In the genomic region with DNA sequence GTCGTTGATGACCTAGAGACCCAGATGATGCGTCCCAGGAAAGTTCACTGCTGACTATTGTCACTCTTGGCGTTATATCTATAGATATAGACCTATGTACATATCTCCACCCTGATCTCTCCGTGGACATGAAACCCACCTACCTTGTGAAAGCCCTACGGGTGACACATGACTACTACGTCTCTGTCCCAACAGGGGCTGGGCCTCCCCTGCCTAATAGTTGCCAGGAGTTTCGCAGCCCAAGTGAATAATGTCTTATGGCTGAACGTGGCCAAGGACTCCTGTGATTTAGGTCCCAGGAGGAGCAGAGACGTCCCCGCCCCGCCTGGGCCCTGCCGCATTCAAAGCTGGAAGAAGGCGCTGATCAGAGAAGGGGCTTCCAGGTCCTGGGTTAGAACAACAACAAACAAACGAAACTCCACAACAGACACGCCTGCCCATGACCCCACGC, we compare ENCODE assay signal across 11 cellular contexts. TPM values are rescaled to one million over a fixed set of nuclear protein-coding genes. Genes with fewer than 3 reads are reported as not detected.
DNase-seq lines count a peak whose midpoint lies in the region; ATAC-seq and TF ChIP-seq lines count a peak whose summit lies in the region.
"Had no signal": no experiment of that assay in that cellular context is flagged by ENCODE, and none has a peak within 500 bp of the region (broad histone marks: within the 10 kb centered on the region; RNA-seq: fewer than 3 reads in every experiment).

No MANE protein-coding gene starts in this region.

- H3K4me3 Mint-ChIP-seq in activated B cell treated with CpG ODN at 0.5 μM for 24 hours: peak overlapping the region; percentile 84

- H3K4me2 ChIP-seq in SK-N-SH: peak overlapping the region; percentile 83
- H3K4me2 ChIP-seq in hepatocyte: peak overlapping the region; percentile 96
- H3K4me2 ChIP-seq in smooth muscle cell: peak overlapping the region; percentile 93
- no peak overlapping the region for H3K4me2 ChIP-seq in PC-3 (ENCODE audit: low read length)

- H3K36me3 Mint-ChIP-seq in activated B cell treated with CpG ODN at 0.5 μM for 24 hours (ENCODE audit: low read depth): no peaks in the 10 kb centered on the region

- no peak overlapping the region for H3K9ac ChIP-seq in SK-N-SH
- no peak overlapping the region for H3K9ac ChIP-seq in smooth muscle cell (ENCODE audit: low read depth)
- H3K9ac ChIP-seq in PC-3 (ENCODE audit: low read length): no peak overlapping the region

- POLR2A ChIA-PET in SK-N-SH (lab: Yijun Ruan, JAX) (no interaction called here), activated B cell treated with CpG ODN at 0.5 μM for 24 hours (lab: Charles Lee) (no interaction called here), PC-3 (lab: Charles Lee; ENCODE audit: unreplicated experiment) (no interaction called here)

- no peak overlapping the region for H3K27ac Mint-ChIP-seq in activated B cell treated with CpG ODN at 0.5 μM for 24 hours

- peak; percentile 42 for DNase-seq in SK-N-SH
- DNase-seq in activated B cell treated with CpG ODN at 0.5 μM for 24 hours: no peak
- DNase-seq in hepatocyte (ENCODE audit: low spot score): no peak
- no peak for DNase-seq in smooth muscle cell (lab: John Stamatoyannopoulos, UW; ENCODE audit: unreplicated experiment)
- DNase-seq in PC-3: no peak
- DNase-seq: 8988T, NCI-H1436 treated with DMSO at 0.1 percent for 48 hours, occipital lobe had no signal

- H3K4me1 ChIP-seq in SK-N-SH (ENCODE audit: control insufficient read depth in 1 of 2, insufficient read depth in 2 of 2, low read depth in 1 of 2, low read length in 1 of 2) (peaks cover 0 to 17% of the 10 kb centered on the region in 2 experiments; a peak in 1 of 4 replicates), hepatocyte (ENCODE audit: insufficient read depth) (peaks cover 12% of the 10 kb centered on the region), smooth muscle cell (ENCODE audit: low read depth) (peaks cover 16% of the 10 kb centered on the region), PC-3 (ENCODE audit: insufficient read depth, low read length) (no peaks in the 10 kb centered on the region)

- CTCF ChIA-PET in SK-N-SH (lab: Yijun Ruan, JAX) (interaction anchor here (0.9 to 2.0 kb wide), 5 partner anchors 24 to 370 kb away, joined by 4 to 5 read pairs (median 4); no protein-coding TSS in a partner anchor), activated B cell treated with CpG ODN at 0.5 μM for 24 hours (lab: Charles Lee) (no interaction called here), PC-3 (lab: Charles Lee) (no interaction called here)

- H2AFZ ChIP-seq in SK-N-SH (ENCODE audit: low read depth): no peak overlapping the region
- peak overlapping the region; percentile 71 for H2AFZ ChIP-seq in hepatocyte
- H2AFZ ChIP-seq in smooth muscle cell (ENCODE audit: low read depth): peak overlapping the region; percentile 50
- no peak overlapping the region for H2AFZ ChIP-seq in PC-3 (ENCODE audit: low read length)

- H3K27me3 ChIP-seq in SK-N-SH (ENCODE audit: insufficient read depth) (peaks cover 69% of the 10 kb centered on the region), hepatocyte (peaks cover 96% of the 10 kb centered on the region), smooth muscle cell (ENCODE audit: low read depth) (peaks cover 98% of the 10 kb centered on the region), PC-3 (ENCODE audit: low read length) (no peaks in the 10 kb centered on the region; the same call in 1 of the 2 replicates)

- TF ChIP-seq EP300 in SK-N-SH (IDR thresholded peaks at IDR 0.05; ENCODE audit: borderline replicate concordance in 1 of 2, low read depth in 1 of 2, low read length in 1 of 2): no peak

- BruUV-seq in PC-3 (replicated peaks; lab: Mats Ljungman, UMichigan): no TSS peak

- H3K27ac ChIP-seq in SK-N-SH (ENCODE audit: low read depth in 2 of 2, low read length in 1 of 2): no peak overlapping the region
- no peak overlapping the region for H3K27ac ChIP-seq in hepatocyte
- H3K27ac ChIP-seq in smooth muscle cell (ENCODE audit: low read depth): no peak overlapping the region
- H3K27ac ChIP-seq in PC-3 (ENCODE audit: low read length): no peak overlapping the region

- TF ChIP-seq CTCF in SK-N-SH (IDR thresholded peaks at IDR 0.05) (no peak), activated B cell treated with CpG ODN at 0.5 μM for 24 hours (IDR thresholded peaks at IDR 0.05) (no peak), hepatocyte (IDR thresholded peaks at IDR 0.05; ENCODE audit: poor library complexity) (no peak), smooth muscle cell (IDR thresholded peaks at IDR 0.05; ENCODE audit: borderline replicate concordance, insufficient read depth, poor library complexity, severe bottlenecking) (no peak), PC-3 (conservative IDR thresholded peaks at IDR 0.05; ENCODE audit: low read depth, low read length) (no peak)

- no peaks in the 10 kb centered on the region for H3K9me3 ChIP-seq in SK-N-SH
- H3K9me3 ChIP-seq in hepatocyte (ENCODE audit: low read depth): no peaks in the 10 kb centered on the region
- H3K9me3 ChIP-seq in smooth muscle cell (replicated peaks; ENCODE audit: low read depth): no peaks in the 10 kb centered on the region
- H3K9me3 ChIP-seq in PC-3 (ENCODE audit: low read length): no peaks in the 10 kb centered on the region

- H3K4me3 ChIP-seq in SK-N-SH (ENCODE audit: low read depth in 2 of 2, low read length in 1 of 2): peak overlapping the region; percentile 47 to 75; a peak in 3 of 4 replicates
- peak overlapping the region; percentile 47 for H3K4me3 ChIP-seq in hepatocyte
- peak overlapping the region; percentile 63 for H3K4me3 ChIP-seq in smooth muscle cell
- no peak overlapping the region for H3K4me3 ChIP-seq in PC-3 (ENCODE audit: low read length)

- H4K20me1 ChIP-seq in SK-N-SH (ENCODE audit: insufficient read depth) (no peaks in the 10 kb centered on the region), hepatocyte (ENCODE audit: insufficient read depth, poor library complexity, severe bottlenecking) (no peaks in the 10 kb centered on the region), smooth muscle cell (ENCODE audit: low read depth) (no peaks in the 10 kb centered on the region), PC-3 (ENCODE audit: low read length) (no peaks in the 10 kb centered on the region)

- no peak for TF ChIP-seq RAD21 in SK-N-SH (IDR thresholded peaks at IDR 0.05; ENCODE audit: low read length)

- H3K9me3 Mint-ChIP-seq in activated B cell treated with CpG ODN at 0.5 μM for 24 hours: no peaks in the 10 kb centered on the region

- 34% methylated on average over 10 of the region's 16 CpGs for WGBS in SK-N-SH (ENCODE audit: low lambda C conversion rate)
- WGBS in hepatocyte (ENCODE audit: low lambda C conversion rate, missing lambda C conversion rate): 8% methylated on average over 16 of the region's 16 CpGs
- 6% methylated on average over 16 of the region's 16 CpGs for WGBS in smooth muscle cell (ENCODE audit: low lambda C conversion rate)

- no peaks in the 10 kb centered on the region for H3K36me3 ChIP-seq in SK-N-SH (replicated peaks in 1 of 2; ENCODE audit: control insufficient read depth in 1 of 2, insufficient read depth in 2 of 2, low read length in 1 of 2)
- H3K36me3 ChIP-seq in hepatocyte (replicated peaks; ENCODE audit: insufficient read depth, low read depth): no peaks in the 10 kb centered on the region
- H3K36me3 ChIP-seq in smooth muscle cell (ENCODE audit: low read depth): no peaks in the 10 kb centered on the region
- no peaks in the 10 kb centered on the region for H3K36me3 ChIP-seq in PC-3 (ENCODE audit: low read depth, low read length)

- peaks cover 63% of the 10 kb centered on the region for H3K27me3 Mint-ChIP-seq in activated B cell treated with CpG ODN at 0.5 μM for 24 hours

- H3K9me2 ChIP-seq in SK-N-SH (no peaks in the 10 kb centered on the region), hepatocyte (replicated peaks; ENCODE audit: insufficient read depth) (no peaks in the 10 kb centered on the region), PC-3 (replicated peaks; ENCODE audit: low read length) (no peaks in the 10 kb centered on the region)

- intact Hi-C loops in activated B cell treated with CpG ODN at 0.5 μM for 24 hours (cut with micrococcal nuclease) (loop anchor here (2.0 to 10.0 kb wide), 4 partner anchors 13 to 1723 kb away; partner anchors contain the start of gene KCTD12), PC-3 (cut with micrococcal nuclease) (no loop called here)

- H3K79me2 ChIP-seq in SK-N-SH (ENCODE audit: insufficient read depth): no peaks in the 10 kb centered on the region
- no peaks in the 10 kb centered on the region for H3K79me2 ChIP-seq in hepatocyte
- no peaks in the 10 kb centered on the region for H3K79me2 ChIP-seq in smooth muscle cell (ENCODE audit: low read depth)
- H3K79me2 ChIP-seq in PC-3 (ENCODE audit: low read length): no peaks in the 10 kb centered on the region

- ATAC-seq in SK-N-SH treated with all-trans-retinoic acid at 6 μM for 48 hours: no peak
- no peak for ATAC-seq in activated B cell treated with CpG ODN at 0.5 μM for 24 hours (ENCODE audit: low read depth)
- ATAC-seq in GM19328 (IDR thresholded peaks at IDR 0.05; ENCODE audit: unreplicated experiment): no peak
- ATAC-seq in GM19324 (IDR thresholded peaks at IDR 0.05; ENCODE audit: low FRiP score, unreplicated experiment): no peak
- no peak for ATAC-seq in PC-3

- peaks cover 55% of the 10 kb centered on the region for H3K4me1 Mint-ChIP-seq in activated B cell treated with CpG ODN at 0.5 μM for 24 hours

- H3F3A ChIP-seq in SK-N-SH (replicated peaks; ENCODE audit: insufficient read depth) (peaks cover 10% of the 10 kb centered on the region), smooth muscle cell (ENCODE audit: low read depth) (no peaks in the 10 kb centered on the region), PC-3 (ENCODE audit: low read length, unreplicated experiment) (no peaks in the 10 kb centered on the region)

TF ChIP-seq in SK-N-SH, 30 proteins besides CTCF, POLR2A, EP300 and RAD21 (continues in another document):
- no peak for TF ChIP-seq CHD2 (IDR thresholded peaks at IDR 0.05; ENCODE audit: low read length, partially characterized antibody)

TF ChIP-seq in SK-N-SH treated with all-trans-retinoic acid at 6 μM for 48 hours, 23 proteins besides CTCF, POLR2A, EP300 and RAD21:
- TF ChIP-seq SNAI2 (CRISPR knock-in tag; IDR thresholded peaks at IDR 0.05) (no peak), ISL1 (CRISPR knock-in tag; IDR thresholded peaks at IDR 0.05) (no peak)

RNA-seq across cellular contexts. Expression of gene POU4F1, which starts 4.9 kb away (rescaled TPM):
- polyA plus RNA-seq in SK-N-SH (2012; rRNA removed) (not detected in 2 replicates), hepatocyte (0.16 TPM in 1 of 2 replicates, not detected in the other), smooth muscle cell (not detected in 2 replicates)
- under 0.01 TPM in 1 of 2 replicates, not detected in the other for polyA plus RNA-seq in SK-N-SH (2012; cell fraction: cytosol; rRNA removed)
- 0.01 and 0.04 TPM in 2 replicates for polyA plus RNA-seq in SK-N-SH (2012; cell fraction: nucleus; rRNA removed)
- total RNA-seq in activated B cell treated with CpG ODN at 0.5 μM for 24 hours (0.04 and 0.07 TPM in 2 replicates), hepatocyte (0.17 and 0.24 TPM in 2 replicates), smooth muscle cell (not detected in 2 replicates), PC-3 (2014; rRNA removed) (not detected in 2 replicates)

RNA-seq across cellular contexts. Expression of gene OBI1, which starts 50.7 kb away (rescaled TPM):
- polyA plus RNA-seq in SK-N-SH (2012; rRNA removed): 1.8 and 2.6 TPM in 2 replicates
- 3.1 and 3.5 TPM in 2 replicates for polyA plus RNA-seq in SK-N-SH (2012; cell fraction: cytosol; rRNA removed)
- polyA plus RNA-seq in SK-N-SH (2012; cell fraction: nucleus; rRNA removed): 1.3 and 2.4 TPM in 2 replicates
- total RNA-seq in activated B cell treated with CpG ODN at 0.5 μM for 24 hours: 16.2 and 19.1 TPM in 2 replicates
- total RNA-seq in hepatocyte: 14.3 and 17.6 TPM in 2 replicates
- polyA plus RNA-seq in hepatocyte: 5.3 and 9.4 TPM in 2 replicates
- 15.2 and 16.1 TPM in 2 replicates for total RNA-seq in smooth muscle cell
- 7.0 and 8.2 TPM in 2 replicates for polyA plus RNA-seq in smooth muscle cell
- total RNA-seq in PC-3 (2014; rRNA removed): 6.3 and 7.9 TPM in 2 replicates

Comparison
In these comparisons a context has a peak if more than half of its experiments do, and no peak if none do; other contexts are left out.
1. H2AFZ ChIP-seq: peak in hepatocyte (single experiment) and smooth muscle cell (single experiment); none in SK-N-SH (single experiment) and PC-3 (single experiment).